Comparison of ENCODE assay signal across 8 cellular contexts in genomic region chr22:30005213-30005857, GRCh38.
DNase-seq lines count a peak whose midpoint lies in the region; ATAC-seq lines count a peak whose summit lies in the region.

No MANE protein-coding gene starts in this region.

- H3K27ac Mint-ChIP-seq in central memory CD8-positive, alpha-beta T cell (ENCODE audit: low read depth): no peak overlapping the region

- no peak for ATAC-seq in central memory CD8-positive, alpha-beta T cell (replicated peaks; ENCODE audit: extremely low read depth, poor library complexity, severe bottlenecking)

- no peaks in the 10 kb centered on the region for H3K27me3 Mint-ChIP-seq in central memory CD8-positive, alpha-beta T cell

- peaks cover 31% of the 10 kb centered on the region for H3K36me3 Mint-ChIP-seq in central memory CD8-positive, alpha-beta T cell (ENCODE audit: insufficient read depth)

- peaks cover 5% of the 10 kb centered on the region for H3K4me1 Mint-ChIP-seq in central memory CD8-positive, alpha-beta T cell

- no peaks in the 10 kb centered on the region for H3K9me3 Mint-ChIP-seq in central memory CD8-positive, alpha-beta T cell

- H3K4me3 Mint-ChIP-seq in central memory CD8-positive, alpha-beta T cell: no peak overlapping the region

- DNase-seq in NCI-H510A treated with DMSO at 0.1 percent for 48 hours (lab: John Stamatoyannopoulos, UW) (peak; percentile 46), NCI-H510A (lab: John Stamatoyannopoulos, UW) (no peak), NCI-H2029 (lab: John Stamatoyannopoulos, UW) (peak; percentile 54), kidney tubule cell (ENCODE audit: low spot score) (peak; percentile 74), amniotic stem cell (lab: John Stamatoyannopoulos, UW) (no peak)
- DNase-seq in activated CD4-positive, CD25-positive, alpha-beta regulatory T cell treated with anti-CD3 and anti-CD28 coated beads, Interleukin-2, amount 50 U/mL, for 16 hours (ENCODE audit: low read depth, low spot score): peak; percentile 33
- DNase-seq in central memory CD8-positive, alpha-beta T cell (ENCODE audit: low spot score in 2 of 2): peak; percentile 34 to 47
- DNase-seq in stimulated activated CD4-positive, alpha-beta T cell treated with anti-CD3 and anti-CD28 coated beads, Interleukin-4, amount 100 ng/mL, for 24 hours: peak; percentile 72

Comparison
In these comparisons a context has a peak if more than half of its experiments do, and no peak if none do; other contexts are left out.
1. DNase-seq: peak in NCI-H510A treated with DMSO at 0.1 percent for 48 hours (single experiment), NCI-H2029 (single experiment), activated CD4-positive, CD25-positive, alpha-beta regulatory T cell treated with anti-CD3 and anti-CD28 coated beads, Interleukin-2, amount 50 U/mL, for 16 hours (single experiment), central memory CD8-positive, alpha-beta T cell (2 of 2), kidney tubule cell (single experiment) and stimulated activated CD4-positive, alpha-beta T cell treated with anti-CD3 and anti-CD28 coated beads, Interleukin-4, amount 100 ng/mL, for 24 hours (single experiment); none in NCI-H510A (single experiment) and amniotic stem cell (single experiment).